In the genomic region with DNA sequence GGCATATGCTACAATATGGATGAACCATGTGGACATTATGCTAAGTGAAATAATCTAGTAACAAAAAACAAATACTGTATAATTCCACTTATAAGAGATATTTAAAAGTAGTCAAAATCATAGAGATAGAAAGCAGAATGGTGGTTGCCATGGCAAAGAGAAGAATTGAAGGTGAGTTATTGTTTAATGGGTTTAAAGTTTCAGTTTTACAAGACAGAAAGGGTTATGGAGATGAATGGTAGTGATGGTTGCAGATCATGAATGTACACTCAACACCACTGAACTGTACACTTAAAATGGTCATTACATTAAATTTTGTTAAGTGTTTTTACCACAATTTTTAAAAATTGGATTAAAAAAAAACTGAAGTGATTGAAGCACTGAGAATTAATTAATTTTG, we compare ENCODE assay signal across 15 cellular contexts.
DNase-seq lines count a peak whose midpoint lies in the region; ATAC-seq lines count a peak whose summit lies in the region.
"Had no signal": no experiment of that assay in that cellular context is flagged by ENCODE, and none has a peak within 500 bp of the region (broad histone marks: within the 10 kb centered on the region; RNA-seq: fewer than 3 reads in every experiment).

No MANE protein-coding gene starts in this region.

- ATAC-seq in GM18508 (IDR thresholded peaks at IDR 0.05; ENCODE audit: insufficient read depth, unreplicated experiment), result peak; percentile 59
- peak; percentile 50 for ATAC-seq in GM18870 (IDR thresholded peaks at IDR 0.05; ENCODE audit: unreplicated experiment)
- peak; percentile 67 for ATAC-seq in HG03175 (IDR thresholded peaks at IDR 0.05; ENCODE audit: unreplicated experiment)
- ATAC-seq: CD8-positive, alpha-beta T cell had no signal

- DNase-seq in UCSD-AML1 (lab: John Stamatoyannopoulos, UW; ENCODE audit: unreplicated experiment) (no peak), AG08396 (ENCODE audit: low spot score) (no peak)
- no peak for DNase-seq in stimulated activated CD4-positive, alpha-beta T cell treated with anti-CD3 and anti-CD28 coated beads, Interleukin-12 subunit alpha, Interleukin-12 subunit beta, amount 100 ng/mL, for 4 hours
- DNase-seq: CD4-positive, CD25-positive, alpha-beta regulatory T cell; CD8-positive, alpha-beta T cell; DMS 273 treated with DMSO at 0.1 percent for 48 hours; DMS79; EL; GDM1; GM23248; H7; HCEC 1CT had no signal
